ENCODE assay signal across 23 cellular contexts in genomic region chr18:77442393-77442792, GRCh38.
"Had no signal": no experiment of that assay in that cellular context is flagged by ENCODE, and none has a peak within 500 bp of the region (broad histone marks: within the 10 kb centered on the region; RNA-seq: fewer than 3 reads in every experiment).

No MANE protein-coding gene starts in this region.

- H3K9me3 ChIP-seq: colonic mucosa, esophagus muscularis mucosa, esophagus squamous epithelium, gastrocnemius medialis, gastroesophageal sphincter had no signal

- H3K27ac ChIP-seq: colonic mucosa, coronary artery, dorsolateral prefrontal cortex, epithelial cell of prostate, esophagus muscularis mucosa, esophagus squamous epithelium, foreskin keratinocyte, gastrocnemius medialis, gastroesophageal sphincter had no signal

- ATAC-seq: effector memory CD8-positive, alpha-beta T cell; esophagus mucosa; foreskin keratinocyte; gastrocnemius medialis; gastroesophageal sphincter had no signal

- H3K4me1 ChIP-seq: colonic mucosa, esophagus muscularis mucosa, esophagus squamous epithelium, foreskin keratinocyte, gastrocnemius medialis, gastroesophageal sphincter had no signal

- DNase-seq: colonic mucosa; cortex of kidney; dermis blood vessel endothelial cell; dorsolateral prefrontal cortex; effector CD4-positive, alpha-beta T cell; effector CD8-positive, alpha-beta T cell; effector memory CD4-positive, alpha-beta T cell; effector memory CD8-positive, alpha-beta T cell; endodermal cell; erythroblast; esophagus squamous epithelium; foreskin fibroblast; foreskin keratinocyte; foreskin melanocyte; gastrocnemius medialis; glutamatergic neuron; head of caudate nucleus had no signal

- H3K27ac Mint-ChIP-seq: dendritic cell treated with granulocyte-macrophage colony-stimulating factor and Interleukin-4, amounts not matched to agents 40 ng/mL and 50 ng/mL, for 4 days; effector memory CD8-positive, alpha-beta T cell; endodermal cell had no signal

- H3K36me3 ChIP-seq: colonic mucosa, esophagus muscularis mucosa, esophagus squamous epithelium, gastrocnemius medialis, gastroesophageal sphincter had no signal

- H3K27me3 ChIP-seq: colonic mucosa, esophagus squamous epithelium, foreskin keratinocyte, gastrocnemius medialis, gastroesophageal sphincter had no signal

- H3K4me3 Mint-ChIP-seq: dendritic cell treated with granulocyte-macrophage colony-stimulating factor and Interleukin-4, amounts not matched to agents 40 ng/mL and 50 ng/mL, for 4 days; effector memory CD8-positive, alpha-beta T cell; endodermal cell had no signal

- H3K4me3 ChIP-seq: colonic mucosa, coronary artery, dorsolateral prefrontal cortex, esophagus muscularis mucosa, esophagus squamous epithelium, gastrocnemius medialis, gastroesophageal sphincter had no signal

- H3K9me3 Mint-ChIP-seq: dendritic cell treated with granulocyte-macrophage colony-stimulating factor and Interleukin-4, amounts not matched to agents 40 ng/mL and 50 ng/mL, for 4 days; effector memory CD8-positive, alpha-beta T cell; endodermal cell had no signal
